In the genomic region with DNA sequence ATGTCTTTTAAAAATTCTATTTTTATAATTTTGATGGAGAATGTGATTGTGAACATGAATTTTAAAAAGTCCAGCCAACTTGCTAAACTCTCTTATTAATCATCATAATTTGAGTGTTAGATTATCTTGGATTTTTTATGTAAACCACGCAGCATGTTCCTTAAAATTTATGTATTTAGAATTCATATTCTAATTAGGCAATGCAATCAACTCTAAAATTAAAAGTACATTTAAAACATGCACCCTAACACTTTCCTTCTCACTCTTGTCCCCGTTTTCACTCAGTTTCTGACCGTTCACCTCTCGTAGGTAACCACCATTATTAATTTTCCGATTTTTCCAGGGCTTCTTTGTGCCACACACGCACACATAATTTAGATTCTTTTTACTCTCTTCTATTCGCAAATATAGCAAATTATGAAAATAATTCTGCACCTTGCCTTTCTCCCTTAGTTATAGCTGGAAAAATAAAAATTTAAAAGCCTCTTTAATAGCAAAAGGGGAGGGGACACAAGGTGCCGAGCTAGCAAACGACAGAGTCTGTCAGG, we compare ENCODE assay signal across 8 cellular contexts. TPM values are rescaled to one million over a fixed set of nuclear protein-coding genes. Genes with fewer than 3 reads are reported as not detected.
DNase-seq lines count a peak whose midpoint lies in the region; ATAC-seq and TF ChIP-seq lines count a peak whose summit lies in the region.

No MANE protein-coding gene starts in this region.

- H3K27me3 ChIP-seq in iPS-18a (ENCODE audit: control insufficient read depth, insufficient read depth, low read length), result peaks cover 7% of the 10 kb centered on the region

- CTCF ChIA-PET in WTC11 (lab: Charles Lee), result no interaction called here

- no peaks in the 10 kb centered on the region for H3K9me3 Mint-ChIP-seq in activated T-cell treated with anti-CD3 and anti-CD28 coated beads, Interleukin-2, amount 50 U/mL, for 72 hours
- peaks cover 4% of the 10 kb centered on the region; the same call in 1 of the 2 replicates for H3K9me3 Mint-ChIP-seq in WTC11

- no peaks in the 10 kb centered on the region for H3K36me3 ChIP-seq in iPS-18a (ENCODE audit: control insufficient read depth, low read depth, low read length)

- peaks cover 2 to 4% of the 10 kb centered on the region in 2 donors for H3K36me3 Mint-ChIP-seq in activated T-cell treated with anti-CD3 and anti-CD28 coated beads, Interleukin-2, amount 50 U/mL, for 72 hours (ENCODE audit: insufficient read depth in 2 of 2)
- peaks cover 8% of the 10 kb centered on the region for H3K36me3 Mint-ChIP-seq in WTC11

- H3K27ac ChIP-seq in iPS-18a (ENCODE audit: low read length) (peak overlapping the region; percentile 78), temporal lobe (ENCODE audit: low read depth, low read length) (peak overlapping the region; percentile 33)

- no peaks in the 10 kb centered on the region for H3K9me3 ChIP-seq in iPS-18a (ENCODE audit: control insufficient read depth, low read depth, low read length)

- peak overlapping the region; percentile 93 for H3K4me3 ChIP-seq in iPS-18a (ENCODE audit: low read length)

- no peak for TF ChIP-seq CTCF in WTC11 (IDR thresholded peaks at IDR 0.05)

- no peak for ATAC-seq in activated T-cell treated with anti-CD3 and anti-CD28 coated beads, Interleukin-2, amount 50 U/mL, for 72 hours (replicated peaks in 1 of 2)
- ATAC-seq in WTC11, result no peak

- POLR2A ChIA-PET in WTC11 (lab: Charles Lee), result interaction anchor here (1.0 to 1.2 kb wide), 3 partner anchors 13 to 82 kb away, joined by 3 to 8 read pairs (median 5); partner anchors contain the start of genes ZSCAN26 and ZSCAN31

- H3K4me3 Mint-ChIP-seq in activated T-cell treated with anti-CD3 and anti-CD28 coated beads, Interleukin-2, amount 50 U/mL, for 72 hours, result peak overlapping the region; percentile 94 to 97
- H3K4me3 Mint-ChIP-seq in WTC11, result peak overlapping the region; percentile 98

- peaks cover 9% of the 10 kb centered on the region for H3K27me3 Mint-ChIP-seq in activated T-cell treated with anti-CD3 and anti-CD28 coated beads, Interleukin-2, amount 50 U/mL, for 72 hours (ENCODE audit: low read depth)
- H3K27me3 Mint-ChIP-seq in WTC11 (ENCODE audit: low read depth), result peaks cover 25% of the 10 kb centered on the region

- no peak for DNase-seq in activated T-cell treated with anti-CD3 and anti-CD28 coated beads, Interleukin-2, amount 50 U/mL, for 72 hours
- no peak for DNase-seq in activated T-cell treated with anti-CD3 and anti-CD28 coated beads, Interleukin-2, amount 50 U/mL, for 1 hour
- no peak for DNase-seq in WTC11 (ENCODE audit: low spot score)
- DNase-seq in DMS153 (lab: John Stamatoyannopoulos, UW), result no peak
- DNase-seq in activated effector memory CD4-positive, alpha-beta T cell treated with anti-CD3 and anti-CD28 coated beads, Interleukin-2, amount 50 U/mL, for 16 hours, result no peak
- DNase-seq in NCI-H1436 (lab: John Stamatoyannopoulos, UW), result no peak

- H3K27ac Mint-ChIP-seq in activated T-cell treated with anti-CD3 and anti-CD28 coated beads, Interleukin-2, amount 50 U/mL, for 72 hours, result peak overlapping the region; percentile 94
- H3K27ac Mint-ChIP-seq in WTC11, result peak overlapping the region; percentile 94

- H3K4me1 ChIP-seq in iPS-18a (ENCODE audit: control insufficient read depth, low read depth, low read length), result peaks cover 13% of the 10 kb centered on the region

- H3K4me1 Mint-ChIP-seq in activated T-cell treated with anti-CD3 and anti-CD28 coated beads, Interleukin-2, amount 50 U/mL, for 72 hours (ENCODE audit: low read depth), result peaks cover 29% of the 10 kb centered on the region
- H3K4me1 Mint-ChIP-seq in WTC11, result peaks cover 14% of the 10 kb centered on the region

- peak overlapping the region; percentile 82 for H3K9ac ChIP-seq in iPS-18a (ENCODE audit: low read length)

TF ChIP-seq in WTC11, 78 proteins besides CTCF, POLR2A, EP300 and RAD21 (continues in another document):
- TF ChIP-seq MXD4 (CRISPR knock-in tag; IDR thresholded peaks at IDR 0.05; ENCODE audit: borderline replicate concordance) (no peak), JUN (CRISPR knock-in tag; IDR thresholded peaks at IDR 0.05) (no peak), OVOL2 (CRISPR knock-in tag; IDR thresholded peaks at IDR 0.05; ENCODE audit: borderline replicate concordance) (no peak), FOXK1 (CRISPR knock-in tag; IDR thresholded peaks at IDR 0.05) (no peak), FOXP1 (CRISPR knock-in tag; IDR thresholded peaks at IDR 0.05; ENCODE audit: borderline replicate concordance) (no peak), ETV6 (CRISPR knock-in tag; IDR thresholded peaks at IDR 0.05) (no peak), ESRRA (CRISPR knock-in tag; IDR thresholded peaks at IDR 0.05; ENCODE audit: borderline replicate concordance) (no peak), NFATC4 (CRISPR knock-in tag; IDR thresholded peaks at IDR 0.05) (no peak), JAZF1 (CRISPR knock-in tag; IDR thresholded peaks at IDR 0.05) (no peak)
- TF ChIP-seq, protein P1, sequence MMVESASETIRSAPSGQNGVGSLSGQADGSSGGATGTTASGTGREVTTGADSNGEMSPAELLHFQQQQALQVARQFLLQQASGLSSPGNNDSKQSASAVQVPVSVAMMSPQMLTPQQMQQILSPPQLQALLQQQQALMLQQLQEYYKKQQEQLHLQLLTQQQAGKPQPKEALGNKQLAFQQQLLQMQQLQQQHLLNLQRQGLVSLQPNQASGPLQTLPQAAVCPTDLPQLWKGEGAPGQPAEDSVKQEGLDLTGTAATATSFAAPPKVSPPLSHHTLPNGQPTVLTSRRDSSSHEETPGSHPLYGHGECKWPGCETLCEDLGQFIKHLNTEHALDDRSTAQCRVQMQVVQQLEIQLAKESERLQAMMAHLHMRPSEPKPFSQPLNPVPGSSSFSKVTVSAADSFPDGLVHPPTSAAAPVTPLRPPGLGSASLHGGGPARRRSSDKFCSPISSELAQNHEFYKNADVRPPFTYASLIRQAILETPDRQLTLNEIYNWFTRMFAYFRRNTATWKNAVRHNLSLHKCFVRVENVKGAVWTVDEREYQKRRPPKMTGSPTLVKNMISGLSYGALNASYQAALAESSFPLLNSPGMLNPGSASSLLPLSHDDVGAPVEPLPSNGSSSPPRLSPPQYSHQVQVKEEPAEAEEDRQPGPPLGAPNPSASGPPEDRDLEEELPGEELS (CRISPR knock-in tag; IDR thresholded peaks at IDR 0.05), result no peak
- TF ChIP-seq, protein P2, sequence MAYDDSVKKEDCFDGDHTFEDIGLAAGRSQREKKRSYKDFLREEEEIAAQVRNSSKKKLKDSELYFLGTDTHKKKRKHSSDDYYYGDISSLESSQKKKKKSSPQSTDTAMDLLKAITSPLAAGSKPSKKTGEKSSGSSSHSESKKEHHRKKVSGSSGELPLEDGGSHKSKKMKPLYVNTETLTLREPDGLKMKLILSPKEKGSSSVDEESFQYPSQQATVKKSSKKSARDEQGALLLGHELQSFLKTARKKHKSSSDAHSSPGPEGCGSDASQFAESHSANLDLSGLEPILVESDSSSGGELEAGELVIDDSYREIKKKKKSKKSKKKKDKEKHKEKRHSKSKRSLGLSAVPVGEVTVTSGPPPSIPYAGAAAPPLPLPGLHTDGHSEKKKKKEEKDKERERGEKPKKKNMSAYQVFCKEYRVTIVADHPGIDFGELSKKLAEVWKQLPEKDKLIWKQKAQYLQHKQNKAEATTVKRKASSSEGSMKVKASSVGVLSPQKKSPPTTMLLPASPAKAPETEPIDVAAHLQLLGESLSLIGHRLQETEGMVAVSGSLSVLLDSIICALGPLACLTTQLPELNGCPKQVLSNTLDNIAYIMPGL (CRISPR knock-in tag; IDR thresholded peaks at IDR 0.05), result no peak
- TF ChIP-seq, protein P3, sequence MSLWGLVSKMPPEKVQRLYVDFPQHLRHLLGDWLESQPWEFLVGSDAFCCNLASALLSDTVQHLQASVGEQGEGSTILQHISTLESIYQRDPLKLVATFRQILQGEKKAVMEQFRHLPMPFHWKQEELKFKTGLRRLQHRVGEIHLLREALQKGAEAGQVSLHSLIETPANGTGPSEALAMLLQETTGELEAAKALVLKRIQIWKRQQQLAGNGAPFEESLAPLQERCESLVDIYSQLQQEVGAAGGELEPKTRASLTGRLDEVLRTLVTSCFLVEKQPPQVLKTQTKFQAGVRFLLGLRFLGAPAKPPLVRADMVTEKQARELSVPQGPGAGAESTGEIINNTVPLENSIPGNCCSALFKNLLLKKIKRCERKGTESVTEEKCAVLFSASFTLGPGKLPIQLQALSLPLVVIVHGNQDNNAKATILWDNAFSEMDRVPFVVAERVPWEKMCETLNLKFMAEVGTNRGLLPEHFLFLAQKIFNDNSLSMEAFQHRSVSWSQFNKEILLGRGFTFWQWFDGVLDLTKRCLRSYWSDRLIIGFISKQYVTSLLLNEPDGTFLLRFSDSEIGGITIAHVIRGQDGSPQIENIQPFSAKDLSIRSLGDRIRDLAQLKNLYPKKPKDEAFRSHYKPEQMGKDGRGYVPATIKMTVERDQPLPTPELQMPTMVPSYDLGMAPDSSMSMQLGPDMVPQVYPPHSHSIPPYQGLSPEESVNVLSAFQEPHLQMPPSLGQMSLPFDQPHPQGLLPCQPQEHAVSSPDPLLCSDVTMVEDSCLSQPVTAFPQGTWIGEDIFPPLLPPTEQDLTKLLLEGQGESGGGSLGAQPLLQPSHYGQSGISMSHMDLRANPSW (CRISPR knock-in tag; conservative IDR thresholded peaks at IDR 0.05; ENCODE audit: low read depth), result no peak
- TF ChIP-seq, protein P4, sequence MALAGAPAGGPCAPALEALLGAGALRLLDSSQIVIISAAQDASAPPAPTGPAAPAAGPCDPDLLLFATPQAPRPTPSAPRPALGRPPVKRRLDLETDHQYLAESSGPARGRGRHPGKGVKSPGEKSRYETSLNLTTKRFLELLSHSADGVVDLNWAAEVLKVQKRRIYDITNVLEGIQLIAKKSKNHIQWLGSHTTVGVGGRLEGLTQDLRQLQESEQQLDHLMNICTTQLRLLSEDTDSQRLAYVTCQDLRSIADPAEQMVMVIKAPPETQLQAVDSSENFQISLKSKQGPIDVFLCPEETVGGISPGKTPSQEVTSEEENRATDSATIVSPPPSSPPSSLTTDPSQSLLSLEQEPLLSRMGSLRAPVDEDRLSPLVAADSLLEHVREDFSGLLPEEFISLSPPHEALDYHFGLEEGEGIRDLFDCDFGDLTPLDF (CRISPR knock-in tag; IDR thresholded peaks at IDR 0.05), result no peak

RNA-seq across cellular contexts. Expression of gene ZKSCAN3, which starts 0.3 kb away (rescaled TPM):
- total RNA-seq in activated T-cell treated with anti-CD3 and anti-CD28 coated beads, Interleukin-2, amount 50 U/mL, for 72 hours, result 1 to 10 TPM; 3.3 to 5.2 TPM
- 5.4 to 8.4 TPM (median 6.8 TPM) in 3 replicates for total RNA-seq in WTC11 (2021)
- total RNA-seq in temporal lobe, result 11.6 TPM

RNA-seq across cellular contexts. Expression of gene ZSCAN31, which starts 13.5 kb away (rescaled TPM):
- 1 to 10 TPM; 1.5 to 2.1 TPM for total RNA-seq in activated T-cell treated with anti-CD3 and anti-CD28 coated beads, Interleukin-2, amount 50 U/mL, for 72 hours
- total RNA-seq in WTC11 (2021) (6.6 to 9.1 TPM (median 7.4 TPM) in 3 replicates), temporal lobe (9.6 TPM)

RNA-seq across cellular contexts. Expression of gene ZSCAN12, which starts 50.1 kb away (rescaled TPM):
- total RNA-seq in activated T-cell treated with anti-CD3 and anti-CD28 coated beads, Interleukin-2, amount 50 U/mL, for 72 hours, result 1 to 10 TPM; 5.6 to 6.4 TPM
- total RNA-seq in WTC11 (2021) (7.8 to 8.5 TPM (median 8.3 TPM) in 3 replicates), temporal lobe (15.2 TPM)
